In the genomic region with DNA sequence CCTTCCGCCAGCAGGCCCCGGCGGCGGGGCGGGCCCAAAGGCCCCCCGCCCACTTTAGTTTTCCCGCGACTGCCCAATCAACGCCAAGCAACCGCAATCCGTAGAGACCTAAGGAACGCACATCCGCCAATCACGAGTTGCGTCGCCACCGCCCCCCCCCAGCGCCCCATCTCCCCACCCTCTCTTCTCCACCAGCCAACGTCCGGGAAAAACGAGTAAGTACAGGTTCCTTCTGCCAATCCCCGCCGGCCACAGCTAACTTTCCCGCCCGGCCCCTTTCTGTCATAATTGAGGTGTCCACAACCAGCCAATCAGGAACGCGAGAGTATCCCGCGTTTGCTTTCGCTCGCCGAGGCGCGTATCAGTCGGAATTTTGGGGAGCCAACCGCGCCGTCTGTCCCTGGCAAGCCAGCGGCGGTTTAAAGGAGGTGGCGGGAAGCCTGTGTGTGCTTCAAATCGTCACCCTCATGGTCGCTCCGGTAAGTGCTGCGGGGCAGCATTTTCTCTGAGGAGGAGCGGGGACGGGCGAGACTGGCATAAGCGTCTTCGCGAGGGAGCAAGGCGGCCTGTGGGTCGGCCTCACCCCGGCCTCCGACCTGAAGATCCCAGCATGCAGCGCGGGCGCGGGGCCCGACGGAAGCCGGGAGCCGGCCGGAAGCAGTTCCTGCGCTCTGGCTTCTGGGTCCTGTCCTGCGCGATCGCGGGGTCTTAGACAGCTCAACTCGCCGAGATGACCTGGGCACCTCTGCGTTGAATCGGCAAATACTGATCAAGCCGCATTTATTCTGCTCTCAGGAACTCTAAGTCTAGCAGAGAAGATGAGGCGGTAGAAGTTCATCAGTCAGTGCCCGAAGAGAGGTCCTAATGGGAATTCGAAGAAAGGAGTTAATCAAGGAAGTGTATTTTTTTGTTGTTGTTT, we compare ENCODE assay signal across 1 cellular context.
A peak's percentile ranks its signal among the peaks of the same experiment; 100 is the strongest.
TF ChIP-seq lines count a peak whose summit lies in the region.

Gene MIS12 (plus strand): TSS at position 361 of the 919 bp plus-strand sequence. CDS start 2,297 bp downstream, outside the sequence.

TF ChIP-seq in H1, 55 proteins besides CTCF, POLR2A, EP300 and RAD21 (continues in another document):
- TF ChIP-seq JUN (IDR thresholded peaks at IDR 0.05; ENCODE audit: low read depth, low read length) (no peak), TAF1 (IDR thresholded peaks at IDR 0.05; ENCODE audit: low read depth, low read length) (peak; percentile 95), SUZ12 (IDR thresholded peaks at IDR 0.05; ENCODE audit: low read length) (no peak), BRCA1 (IDR thresholded peaks at IDR 0.05; ENCODE audit: low read depth, low read length) (peak; percentile 14; the same call in 1 of the 2 replicates), TEAD4 (IDR thresholded peaks at IDR 0.05; ENCODE audit: low read depth, low read length) (peak; percentile 26; the same call in 1 of the 2 replicates), EGR1 (IDR thresholded peaks at IDR 0.05; ENCODE audit: borderline replicate concordance, low read depth, low read length) (no peak), EZH2 (IDR thresholded peaks at IDR 0.05; ENCODE audit: low read depth, low read length, severe bottlenecking) (no peak), CREB1 (IDR thresholded peaks at IDR 0.05) (peak; percentile 86), POLR2AphosphoS5 (IDR thresholded peaks at IDR 0.05; ENCODE audit: low read depth, low read length) (peak; percentile 98), BACH1 (IDR thresholded peaks at IDR 0.05; ENCODE audit: low read length) (peak; percentile 46; the same call in 1 of the 2 replicates), CBX8 (IDR thresholded peaks at IDR 0.05; ENCODE audit: borderline replicate concordance, low read depth, low read length) (no peak), RNF2 (IDR thresholded peaks at IDR 0.05; ENCODE audit: borderline replicate concordance, low read depth, low read length, missing control alignments, poor library complexity, severe bottlenecking) (no peak), GABPA (IDR thresholded peaks at IDR 0.05; ENCODE audit: borderline replicate concordance, insufficient read depth, low read length) (peak; percentile 67; the same call in 1 of the 2 replicates), NRF1 (IDR thresholded peaks at IDR 0.05; ENCODE audit: low read depth, low read length) (no peak), KDM5A (IDR thresholded peaks at IDR 0.05; ENCODE audit: low read length) (no peak), CBX5 (IDR thresholded peaks at IDR 0.05; ENCODE audit: low read depth, low read length) (no peak), SIRT6 (IDR thresholded peaks at IDR 0.05; ENCODE audit: low read length) (no peak), SP1 (IDR thresholded peaks at IDR 0.05; ENCODE audit: low read depth, low read length) (peak; percentile 71; the same call in 1 of the 2 replicates), SAP30 (IDR thresholded peaks at IDR 0.05; ENCODE audit: insufficient read depth, insufficient replicate concordance, low read length) (no peak), KDM1A (IDR thresholded peaks at IDR 0.05; ENCODE audit: borderline replicate concordance, low read length) (no peak), HDAC2 (IDR thresholded peaks at IDR 0.05; ENCODE audit: borderline replicate concordance in 1 of 2, low read depth in 2 of 2, low read length in 2 of 2) (no peak), ZNF274 (IDR thresholded peaks at IDR 0.05; ENCODE audit: borderline replicate concordance, extremely low read depth, low read length) (no peak), JUND (IDR thresholded peaks at IDR 0.05; ENCODE audit: low read length) (no peak), TAF7 (optimal IDR thresholded peaks at IDR 0.05; ENCODE audit: borderline replicate concordance, low read depth, low read length) (peak; percentile 91), POU5F1 (IDR thresholded peaks at IDR 0.05; ENCODE audit: low read depth, low read length) (no peak), HDAC6 (IDR thresholded peaks at IDR 0.05; ENCODE audit: low read depth, low read length) (no peak), CEBPB (IDR thresholded peaks at IDR 0.05; ENCODE audit: low read depth, low read length) (no peak), YY1 (IDR thresholded peaks at IDR 0.05; ENCODE audit: low read depth, low read length) (0 out of 2 replicates have a peak, but pooled peaks have one; percentile 21), RBBP5 (IDR thresholded peaks at IDR 0.05; ENCODE audit: borderline replicate concordance, low read depth, low read length) (no peak), KDM4A (IDR thresholded peaks at IDR 0.05; ENCODE audit: low read depth, low read length, severe bottlenecking) (no peak), RXRA (IDR thresholded peaks at IDR 0.05; ENCODE audit: insufficient read depth, low read depth, low read length) (no peak), SRF (IDR thresholded peaks at IDR 0.05; ENCODE audit: low read depth, low read length) (no peak), CHD2 (IDR thresholded peaks at IDR 0.05; ENCODE audit: low read length) (no peak), SP4 (IDR thresholded peaks at IDR 0.05; ENCODE audit: low read length) (no peak; the same call in 1 of the 2 replicates), BCL11A (IDR thresholded peaks at IDR 0.05; ENCODE audit: low read depth in 2 of 2, low read length in 2 of 2) (no peak), E2F6 (IDR thresholded peaks at IDR 0.05) (peak; percentile 97), SP2 (IDR thresholded peaks at IDR 0.05; ENCODE audit: low read length) (peak; percentile 10; the same call in 1 of the 2 replicates), ASH2L (IDR thresholded peaks at IDR 0.05; ENCODE audit: low read length) (peak; percentile 67), RFX5 (IDR thresholded peaks at IDR 0.05; ENCODE audit: borderline replicate concordance, low read depth, low read length) (no peak), CTBP2 (IDR thresholded peaks at IDR 0.05; ENCODE audit: borderline replicate concordance, insufficient read depth, insufficient read length, low read length) (no peak), CHD1 (IDR thresholded peaks at IDR 0.05; ENCODE audit: low read depth, low read length) (peak; percentile 29; the same call in 1 of the 2 replicates), SIN3A (conservative IDR thresholded peaks at IDR 0.05 in 1 of 2, IDR thresholded peaks at IDR 0.05 in 1 of 2; ENCODE audit: low read depth in 1 of 2, low read length in 2 of 2) (peak in 1 of 2 experiments; percentile 65; a peak in 2 of 4 replicates), NANOG (IDR thresholded peaks at IDR 0.05; ENCODE audit: insufficient read depth, low read depth, low read length, poor library complexity, severe bottlenecking) (no peak), MAFK (IDR thresholded peaks at IDR 0.05; ENCODE audit: low read depth, low read length) (no peak), GTF2F1 (IDR thresholded peaks at IDR 0.05; ENCODE audit: borderline replicate concordance, low read depth, low read length) (peak; percentile 77; the same call in 1 of the 2 replicates), SIX5 (IDR thresholded peaks at IDR 0.05; ENCODE audit: low read depth, low read length) (no peak), PHF8 (conservative IDR thresholded peaks at IDR 0.05; ENCODE audit: low read depth, low read length) (peak; percentile 100), FOSL1 (IDR thresholded peaks at IDR 0.05; ENCODE audit: insufficient read depth, low read depth, low read length) (no peak), MAX (IDR thresholded peaks at IDR 0.05) (peak; percentile 62)
- TF ChIP-seq, protein P1, sequence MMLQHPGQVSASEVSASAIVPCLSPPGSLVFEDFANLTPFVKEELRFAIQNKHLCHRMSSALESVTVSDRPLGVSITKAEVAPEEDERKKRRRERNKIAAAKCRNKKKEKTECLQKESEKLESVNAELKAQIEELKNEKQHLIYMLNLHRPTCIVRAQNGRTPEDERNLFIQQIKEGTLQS (IDR thresholded peaks at IDR 0.05; ENCODE audit: insufficient read depth, low read depth, low read length), result no peak
- TF ChIP-seq, protein P2, sequence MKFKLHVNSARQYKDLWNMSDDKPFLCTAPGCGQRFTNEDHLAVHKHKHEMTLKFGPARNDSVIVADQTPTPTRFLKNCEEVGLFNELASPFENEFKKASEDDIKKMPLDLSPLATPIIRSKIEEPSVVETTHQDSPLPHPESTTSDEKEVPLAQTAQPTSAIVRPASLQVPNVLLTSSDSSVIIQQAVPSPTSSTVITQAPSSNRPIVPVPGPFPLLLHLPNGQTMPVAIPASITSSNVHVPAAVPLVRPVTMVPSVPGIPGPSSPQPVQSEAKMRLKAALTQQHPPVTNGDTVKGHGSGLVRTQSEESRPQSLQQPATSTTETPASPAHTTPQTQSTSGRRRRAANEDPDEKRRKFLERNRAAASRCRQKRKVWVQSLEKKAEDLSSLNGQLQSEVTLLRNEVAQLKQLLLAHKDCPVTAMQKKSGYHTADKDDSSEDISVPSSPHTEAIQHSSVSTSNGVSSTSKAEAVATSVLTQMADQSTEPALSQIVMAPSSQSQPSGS (IDR thresholded peaks at IDR 0.05; ENCODE audit: low read length), result no peak
- TF ChIP-seq, protein P3, sequence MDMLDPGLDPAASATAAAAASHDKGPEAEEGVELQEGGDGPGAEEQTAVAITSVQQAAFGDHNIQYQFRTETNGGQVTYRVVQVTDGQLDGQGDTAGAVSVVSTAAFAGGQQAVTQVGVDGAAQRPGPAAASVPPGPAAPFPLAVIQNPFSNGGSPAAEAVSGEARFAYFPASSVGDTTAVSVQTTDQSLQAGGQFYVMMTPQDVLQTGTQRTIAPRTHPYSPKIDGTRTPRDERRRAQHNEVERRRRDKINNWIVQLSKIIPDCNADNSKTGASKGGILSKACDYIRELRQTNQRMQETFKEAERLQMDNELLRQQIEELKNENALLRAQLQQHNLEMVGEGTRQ (IDR thresholded peaks at IDR 0.05; ENCODE audit: low read length), result no peak
- TF ChIP-seq, protein P4, sequence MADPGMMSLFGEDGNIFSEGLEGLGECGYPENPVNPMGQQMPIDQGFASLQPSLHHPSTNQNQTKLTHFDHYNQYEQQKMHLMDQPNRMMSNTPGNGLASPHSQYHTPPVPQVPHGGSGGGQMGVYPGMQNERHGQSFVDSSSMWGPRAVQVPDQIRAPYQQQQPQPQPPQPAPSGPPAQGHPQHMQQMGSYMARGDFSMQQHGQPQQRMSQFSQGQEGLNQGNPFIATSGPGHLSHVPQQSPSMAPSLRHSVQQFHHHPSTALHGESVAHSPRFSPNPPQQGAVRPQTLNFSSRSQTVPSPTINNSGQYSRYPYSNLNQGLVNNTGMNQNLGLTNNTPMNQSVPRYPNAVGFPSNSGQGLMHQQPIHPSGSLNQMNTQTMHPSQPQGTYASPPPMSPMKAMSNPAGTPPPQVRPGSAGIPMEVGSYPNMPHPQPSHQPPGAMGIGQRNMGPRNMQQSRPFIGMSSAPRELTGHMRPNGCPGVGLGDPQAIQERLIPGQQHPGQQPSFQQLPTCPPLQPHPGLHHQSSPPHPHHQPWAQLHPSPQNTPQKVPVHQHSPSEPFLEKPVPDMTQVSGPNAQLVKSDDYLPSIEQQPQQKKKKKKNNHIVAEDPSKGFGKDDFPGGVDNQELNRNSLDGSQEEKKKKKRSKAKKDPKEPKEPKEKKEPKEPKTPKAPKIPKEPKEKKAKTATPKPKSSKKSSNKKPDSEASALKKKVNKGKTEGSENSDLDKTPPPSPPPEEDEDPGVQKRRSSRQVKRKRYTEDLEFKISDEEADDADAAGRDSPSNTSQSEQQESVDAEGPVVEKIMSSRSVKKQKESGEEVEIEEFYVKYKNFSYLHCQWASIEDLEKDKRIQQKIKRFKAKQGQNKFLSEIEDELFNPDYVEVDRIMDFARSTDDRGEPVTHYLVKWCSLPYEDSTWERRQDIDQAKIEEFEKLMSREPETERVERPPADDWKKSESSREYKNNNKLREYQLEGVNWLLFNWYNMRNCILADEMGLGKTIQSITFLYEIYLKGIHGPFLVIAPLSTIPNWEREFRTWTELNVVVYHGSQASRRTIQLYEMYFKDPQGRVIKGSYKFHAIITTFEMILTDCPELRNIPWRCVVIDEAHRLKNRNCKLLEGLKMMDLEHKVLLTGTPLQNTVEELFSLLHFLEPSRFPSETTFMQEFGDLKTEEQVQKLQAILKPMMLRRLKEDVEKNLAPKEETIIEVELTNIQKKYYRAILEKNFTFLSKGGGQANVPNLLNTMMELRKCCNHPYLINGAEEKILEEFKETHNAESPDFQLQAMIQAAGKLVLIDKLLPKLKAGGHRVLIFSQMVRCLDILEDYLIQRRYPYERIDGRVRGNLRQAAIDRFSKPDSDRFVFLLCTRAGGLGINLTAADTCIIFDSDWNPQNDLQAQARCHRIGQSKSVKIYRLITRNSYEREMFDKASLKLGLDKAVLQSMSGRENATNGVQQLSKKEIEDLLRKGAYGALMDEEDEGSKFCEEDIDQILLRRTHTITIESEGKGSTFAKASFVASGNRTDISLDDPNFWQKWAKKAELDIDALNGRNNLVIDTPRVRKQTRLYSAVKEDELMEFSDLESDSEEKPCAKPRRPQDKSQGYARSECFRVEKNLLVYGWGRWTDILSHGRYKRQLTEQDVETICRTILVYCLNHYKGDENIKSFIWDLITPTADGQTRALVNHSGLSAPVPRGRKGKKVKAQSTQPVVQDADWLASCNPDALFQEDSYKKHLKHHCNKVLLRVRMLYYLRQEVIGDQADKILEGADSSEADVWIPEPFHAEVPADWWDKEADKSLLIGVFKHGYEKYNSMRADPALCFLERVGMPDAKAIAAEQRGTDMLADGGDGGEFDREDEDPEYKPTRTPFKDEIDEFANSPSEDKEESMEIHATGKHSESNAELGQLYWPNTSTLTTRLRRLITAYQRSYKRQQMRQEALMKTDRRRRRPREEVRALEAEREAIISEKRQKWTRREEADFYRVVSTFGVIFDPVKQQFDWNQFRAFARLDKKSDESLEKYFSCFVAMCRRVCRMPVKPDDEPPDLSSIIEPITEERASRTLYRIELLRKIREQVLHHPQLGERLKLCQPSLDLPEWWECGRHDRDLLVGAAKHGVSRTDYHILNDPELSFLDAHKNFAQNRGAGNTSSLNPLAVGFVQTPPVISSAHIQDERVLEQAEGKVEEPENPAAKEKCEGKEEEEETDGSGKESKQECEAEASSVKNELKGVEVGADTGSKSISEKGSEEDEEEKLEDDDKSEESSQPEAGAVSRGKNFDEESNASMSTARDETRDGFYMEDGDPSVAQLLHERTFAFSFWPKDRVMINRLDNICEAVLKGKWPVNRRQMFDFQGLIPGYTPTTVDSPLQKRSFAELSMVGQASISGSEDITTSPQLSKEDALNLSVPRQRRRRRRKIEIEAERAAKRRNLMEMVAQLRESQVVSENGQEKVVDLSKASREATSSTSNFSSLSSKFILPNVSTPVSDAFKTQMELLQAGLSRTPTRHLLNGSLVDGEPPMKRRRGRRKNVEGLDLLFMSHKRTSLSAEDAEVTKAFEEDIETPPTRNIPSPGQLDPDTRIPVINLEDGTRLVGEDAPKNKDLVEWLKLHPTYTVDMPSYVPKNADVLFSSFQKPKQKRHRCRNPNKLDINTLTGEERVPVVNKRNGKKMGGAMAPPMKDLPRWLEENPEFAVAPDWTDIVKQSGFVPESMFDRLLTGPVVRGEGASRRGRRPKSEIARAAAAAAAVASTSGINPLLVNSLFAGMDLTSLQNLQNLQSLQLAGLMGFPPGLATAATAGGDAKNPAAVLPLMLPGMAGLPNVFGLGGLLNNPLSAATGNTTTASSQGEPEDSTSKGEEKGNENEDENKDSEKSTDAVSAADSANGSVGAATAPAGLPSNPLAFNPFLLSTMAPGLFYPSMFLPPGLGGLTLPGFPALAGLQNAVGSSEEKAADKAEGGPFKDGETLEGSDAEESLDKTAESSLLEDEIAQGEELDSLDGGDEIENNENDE (IDR thresholded peaks at IDR 0.05; ENCODE audit: insufficient replicate concordance, low read length), result no peak
